In the genomic region with DNA sequence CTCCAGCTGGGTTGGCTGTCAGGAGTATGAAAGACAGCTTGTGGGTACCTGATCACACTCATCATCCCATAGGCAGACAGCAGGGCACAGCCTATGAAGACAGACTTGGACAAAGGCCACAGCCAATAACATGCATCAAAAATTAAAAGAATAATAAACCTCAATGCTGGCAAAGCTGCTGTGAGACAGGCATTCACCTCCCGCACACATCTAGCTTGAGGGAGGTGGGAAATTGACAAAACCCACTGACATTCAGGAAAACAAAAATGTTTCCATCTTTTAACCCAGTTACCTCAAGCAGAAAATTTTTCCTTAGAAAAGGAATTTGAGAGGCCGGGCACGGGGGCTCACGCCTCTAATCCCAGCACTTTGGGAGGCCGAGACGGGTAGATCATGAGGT, we compare ENCODE assay signal across 1 cellular context.
TF ChIP-seq lines count a peak whose summit lies in the region.

No MANE protein-coding gene starts in this region.

TF ChIP-seq in HepG2, 621 proteins besides CTCF, POLR2A, EP300 and RAD21:
- TF ChIP-seq SYNCRIP (IDR thresholded peaks at IDR 0.05; ENCODE audit: insufficient read depth, low read depth, low read length) (no peak), ZNF251 (CRISPR knock-in tag; IDR thresholded peaks at IDR 0.05) (no peak), FOXA3 (CRISPR knock-in tag; IDR thresholded peaks at IDR 0.05) (no peak), ZNF713 (CRISPR knock-in tag; IDR thresholded peaks at IDR 0.05) (no peak), HOXA9 (CRISPR knock-in tag; IDR thresholded peaks at IDR 0.05; ENCODE audit: borderline replicate concordance) (no peak), ZNF703 (CRISPR knock-in tag; IDR thresholded peaks at IDR 0.05; ENCODE audit: borderline replicate concordance) (no peak), MAZ (IDR thresholded peaks at IDR 0.05; ENCODE audit: borderline replicate concordance, low read depth, low read length) (no peak), MAZ (CRISPR knock-in tag; IDR thresholded peaks at IDR 0.05; ENCODE audit: low read depth) (no peak), ZNF678 (CRISPR knock-in tag; IDR thresholded peaks at IDR 0.05) (no peak), NFYB (CRISPR knock-in tag; IDR thresholded peaks at IDR 0.05) (no peak), ZNF232 (CRISPR knock-in tag; IDR thresholded peaks at IDR 0.05; ENCODE audit: borderline replicate concordance) (no peak)
- TF ChIP-seq, protein P1, sequence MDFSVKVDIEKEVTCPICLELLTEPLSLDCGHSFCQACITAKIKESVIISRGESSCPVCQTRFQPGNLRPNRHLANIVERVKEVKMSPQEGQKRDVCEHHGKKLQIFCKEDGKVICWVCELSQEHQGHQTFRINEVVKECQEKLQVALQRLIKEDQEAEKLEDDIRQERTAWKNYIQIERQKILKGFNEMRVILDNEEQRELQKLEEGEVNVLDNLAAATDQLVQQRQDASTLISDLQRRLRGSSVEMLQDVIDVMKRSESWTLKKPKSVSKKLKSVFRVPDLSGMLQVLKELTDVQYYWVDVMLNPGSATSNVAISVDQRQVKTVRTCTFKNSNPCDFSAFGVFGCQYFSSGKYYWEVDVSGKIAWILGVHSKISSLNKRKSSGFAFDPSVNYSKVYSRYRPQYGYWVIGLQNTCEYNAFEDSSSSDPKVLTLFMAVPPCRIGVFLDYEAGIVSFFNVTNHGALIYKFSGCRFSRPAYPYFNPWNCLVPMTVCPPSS (IDR thresholded peaks at IDR 0.05) = no peak
- TF ChIP-seq, protein P2, sequence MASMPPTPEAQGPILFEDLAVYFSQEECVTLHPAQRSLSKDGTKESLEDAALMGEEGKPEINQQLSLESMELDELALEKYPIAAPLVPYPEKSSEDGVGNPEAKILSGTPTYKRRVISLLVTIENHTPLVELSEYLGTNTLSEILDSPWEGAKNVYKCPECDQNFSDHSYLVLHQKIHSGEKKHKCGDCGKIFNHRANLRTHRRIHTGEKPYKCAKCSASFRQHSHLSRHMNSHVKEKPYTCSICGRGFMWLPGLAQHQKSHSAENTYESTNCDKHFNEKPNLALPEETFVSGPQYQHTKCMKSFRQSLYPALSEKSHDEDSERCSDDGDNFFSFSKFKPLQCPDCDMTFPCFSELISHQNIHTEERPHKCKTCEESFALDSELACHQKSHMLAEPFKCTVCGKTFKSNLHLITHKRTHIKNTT (CRISPR knock-in tag; IDR thresholded peaks at IDR 0.05) = no peak
- TF ChIP-seq, protein P3, sequence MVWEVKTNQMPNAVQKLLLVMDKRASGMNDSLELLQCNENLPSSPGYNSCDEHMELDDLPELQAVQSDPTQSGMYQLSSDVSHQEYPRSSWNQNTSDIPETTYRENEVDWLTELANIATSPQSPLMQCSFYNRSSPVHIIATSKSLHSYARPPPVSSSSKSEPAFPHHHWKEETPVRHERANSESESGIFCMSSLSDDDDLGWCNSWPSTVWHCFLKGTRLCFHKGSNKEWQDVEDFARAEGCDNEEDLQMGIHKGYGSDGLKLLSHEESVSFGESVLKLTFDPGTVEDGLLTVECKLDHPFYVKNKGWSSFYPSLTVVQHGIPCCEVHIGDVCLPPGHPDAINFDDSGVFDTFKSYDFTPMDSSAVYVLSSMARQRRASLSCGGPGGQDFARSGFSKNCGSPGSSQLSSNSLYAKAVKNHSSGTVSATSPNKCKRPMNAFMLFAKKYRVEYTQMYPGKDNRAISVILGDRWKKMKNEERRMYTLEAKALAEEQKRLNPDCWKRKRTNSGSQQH (CRISPR knock-in tag; IDR thresholded peaks at IDR 0.05; ENCODE audit: low read depth) = no peak
